Comparison of ENCODE assay signal across 30 cellular contexts in the genomic region with DNA sequence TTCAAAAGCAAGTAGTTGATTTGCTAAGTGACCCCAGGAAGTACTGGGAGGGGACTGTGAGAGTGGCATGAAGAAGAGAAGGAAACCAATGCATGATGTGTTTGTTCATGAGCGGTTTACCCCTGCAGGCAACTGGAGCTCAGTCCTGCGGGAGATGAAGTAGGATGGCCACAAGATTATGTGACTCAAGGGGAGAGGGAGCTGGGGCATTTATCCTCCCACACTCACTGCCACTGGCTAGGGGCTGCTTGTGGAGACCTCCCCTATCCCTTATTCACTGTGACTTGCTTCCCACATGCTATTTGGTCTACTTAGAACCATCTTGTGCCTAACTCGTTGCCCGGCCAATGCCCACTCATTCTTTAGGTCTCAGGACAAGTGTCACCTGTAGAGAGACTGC.
"Had no signal": no experiment of that assay in that cellular context is flagged by ENCODE, and none has a peak within 500 bp of the region (broad histone marks: within the 10 kb centered on the region; RNA-seq: fewer than 3 reads in every experiment).

No MANE protein-coding gene starts in this region.

- H3K36me3 ChIP-seq: adrenal gland, ascending aorta, cardiac muscle cell had no signal

- H3K4me3 ChIP-seq: adrenal gland, ascending aorta, cardiac muscle cell had no signal

- H3K27ac ChIP-seq: adrenal gland, ascending aorta, cardiac muscle cell had no signal

- H3K4me1 ChIP-seq: adrenal gland, ascending aorta had no signal

- DNase-seq: activated B cell treated with CpG ODN at 0.5 μM for 24 hours; activated CD4-positive, alpha-beta memory T cell treated with anti-CD3 and anti-CD28 coated beads for 36 hours; activated CD4-positive, alpha-beta T cell treated with anti-CD3 and anti-CD28 coated beads for 4 hours; activated CD4-positive, alpha-beta T cell treated with anti-CD3 and anti-CD28 coated beads, Interleukin-2, amount 10 ng/mL, durations not matched to agents 24 days and 14 days; activated CD4-positive, alpha-beta T cell treated with anti-CD3 and anti-CD28 coated beads, Interleukin-2, amount 50 U/mL, for 1 hour; activated CD4-positive, alpha-beta T cell treated with anti-CD3 and anti-CD28 coated beads, Interleukin-2, amount 50 U/mL, for 4 hours; activated CD4-positive, CD25-positive, alpha-beta regulatory T cell treated with anti-CD3 and anti-CD28 coated beads, Interleukin-2, amount 50 U/mL, for 72 hours; activated CD8-positive, alpha-beta memory T cell treated with anti-CD3 and anti-CD28 coated beads, Interleukin-2, amount 50 U/mL, for 4 hours; activated CD8-positive, alpha-beta T cell treated with anti-CD3 and anti-CD28 coated beads for 36 hours; activated effector memory CD4-positive, alpha-beta T cell treated with anti-CD3 and anti-CD28 coated beads, Interleukin-2, amount 50 U/mL, for 16 hours; activated gamma-delta T cell treated with Interleukin-2 at 50 U/mL for 16 hours; activated naive CD4-positive, alpha-beta T cell; activated naive CD4-positive, alpha-beta T cell treated with anti-CD3 and anti-CD28 coated beads for 36 hours; activated naive CD4-positive, alpha-beta T cell treated with anti-CD3 and anti-CD28 coated beads, Interleukin-2, amount 50 U/mL, for 16 hours; activated naive CD8-positive, alpha-beta T cell treated with anti-CD3 and anti-CD28 coated beads for 36 hours; activated T-cell treated with anti-CD3 and anti-CD28 coated beads for 4 hours; activated T-cell treated with anti-CD3 and anti-CD28 coated beads, Interleukin-2, amount 50 U/mL, for 1 hour; activated T-cell treated with anti-CD3 and anti-CD28 coated beads, Interleukin-2, amount 50 U/mL, for 4 hours; activated T-cell treated with anti-CD3 and anti-CD28 coated beads, Interleukin-2, amount 50 U/mL, for 72 hours; adrenal gland; amygdala; anterior cingulate cortex; caudate nucleus; cerebellar nuclear complex; T-helper 2 cell; T-helper 9 cell had no signal

- H3K27me3 ChIP-seq: adrenal gland, ascending aorta, cardiac muscle cell had no signal

- H3K9me3 ChIP-seq: adrenal gland, ascending aorta had no signal

- ATAC-seq: activated CD8-positive, alpha-beta T cell treated with anti-CD3 and anti-CD28 coated beads for 36 hours; activated naive CD4-positive, alpha-beta T cell treated with anti-CD3 and anti-CD28 coated beads, Interleukin-2, amount 50 U/mL, for 72 hours; activated T-cell treated with anti-CD3 and anti-CD28 coated beads, Interleukin-2, amount 50 U/mL, for 4 hours; activated T-cell treated with anti-CD3 and anti-CD28 coated beads, Interleukin-2, amount 50 U/mL, for 72 hours; activated T-helper 17 cell treated with anti-CD3 and anti-CD28 coated beads, Interleukin-2, amount 50 U/mL, for 72 hours had no signal
